12 cellular contexts compared by ENCODE assay signal in the genomic region with DNA sequence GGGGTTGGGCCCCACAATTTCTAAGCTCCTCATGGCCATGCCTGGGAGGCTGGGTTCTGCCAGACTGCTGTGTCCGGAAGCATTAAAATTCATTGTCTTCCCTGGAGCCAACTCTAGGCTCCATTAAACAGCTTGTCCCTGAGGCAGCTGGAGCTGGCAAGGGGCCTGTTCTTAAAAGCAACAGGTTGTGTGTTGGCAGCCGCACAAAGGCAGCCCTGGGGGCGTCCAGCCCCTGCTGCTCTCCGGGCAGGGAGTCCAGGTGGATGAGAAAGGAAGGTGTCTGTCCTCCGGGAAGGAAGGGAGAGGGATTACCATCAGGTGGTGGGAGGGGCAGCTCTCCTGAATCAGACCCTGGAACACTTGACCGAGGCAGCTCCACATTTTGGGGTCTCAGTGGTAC.
DNase-seq lines count a peak whose midpoint lies in the region; ATAC-seq and TF ChIP-seq lines count a peak whose summit lies in the region.
"Had no signal": no experiment of that assay in that cellular context is flagged by ENCODE, and none has a peak within 500 bp of the region (broad histone marks: within the 10 kb centered on the region; RNA-seq: fewer than 3 reads in every experiment).

No MANE protein-coding gene starts in this region.

- H3K27ac ChIP-seq in mammary epithelial cell (ENCODE audit: insufficient read depth, low read depth, low read length) (no peak overlapping the region), dorsolateral prefrontal cortex (no peak overlapping the region)
- H3K27ac ChIP-seq: KMS-11, transverse colon had no signal

- no peaks in the 10 kb centered on the region for H3K9me3 ChIP-seq in mammary epithelial cell (replicated peaks; ENCODE audit: insufficient read depth, low read length)
- H3K9me3 ChIP-seq: transverse colon had no signal

- no peaks in the 10 kb centered on the region for H3K4me1 ChIP-seq in mammary epithelial cell (ENCODE audit: insufficient read depth, low read length)

- peaks cover 41% of the 10 kb centered on the region for H3K79me2 ChIP-seq in mammary epithelial cell (ENCODE audit: insufficient read depth, low read length)

- BruUV-seq in MCF 10A (replicated peaks; lab: Mats Ljungman, UMichigan) (no TSS peak), mammary epithelial cell (replicated peaks; lab: Mats Ljungman, UMichigan) (no TSS peak)

- ATAC-seq in GM19035 (IDR thresholded peaks at IDR 0.05; ENCODE audit: unreplicated experiment): no peak

- H3K36me3 Mint-ChIP-seq in MCF 10A (ENCODE audit: insufficient read depth, unreplicated experiment): no peaks in the 10 kb centered on the region
- peaks cover 55% of the 10 kb centered on the region for H3K36me3 Mint-ChIP-seq in T-helper 2 cell treated with Interferon-gamma antibody and Interleukin-4, amounts not matched to agents 5 μg/mL and 100 μg/mL, for 36 hours (ENCODE audit: low read depth)

- POLR2A ChIA-PET in MCF 10A (lab: Yijun Ruan, JAX): interaction anchor here (0.6 to 0.7 kb wide), 2 partner anchors 36 to 372 kb away, joined by 3 to 4 read pairs; no protein-coding TSS in a partner anchor

- CTCF ChIA-PET in MCF 10A (lab: Yijun Ruan, JAX) (no interaction called here), mammary epithelial cell (lab: Charles Lee; ENCODE audit: low non-redundant PET) (interaction anchor here (0.6 kb wide), 1 partner anchor 173 kb away, joined by 7 read pairs; no protein-coding TSS in a partner anchor)

- no peaks in the 10 kb centered on the region for H4K20me1 ChIP-seq in mammary epithelial cell (ENCODE audit: insufficient read depth, low read length)

- no peak overlapping the region for H3K4me2 ChIP-seq in mammary epithelial cell (ENCODE audit: insufficient read depth, low read depth, low read length)
- H3K4me2 ChIP-seq: KMS-11 had no signal

- H3K36me3 ChIP-seq in mammary epithelial cell (ENCODE audit: insufficient read depth, low read length): no peaks in the 10 kb centered on the region
- H3K36me3 ChIP-seq: transverse colon had no signal

- DNase-seq in MCF 10A (ENCODE audit: unreplicated experiment) (peak; percentile 62), mammary epithelial cell (no peak), NCI-H2171 (lab: John Stamatoyannopoulos, UW) (peak; percentile 68), iPS-NIHi11 (ENCODE audit: low spot score) (peak; percentile 26), dorsolateral prefrontal cortex (no peak), NK-92 (lab: John Stamatoyannopoulos, UW; ENCODE audit: unreplicated experiment) (no peak)
- DNase-seq in T-helper 2 cell treated with Interferon-gamma antibody and Interleukin-4, amounts not matched to agents 5 μg/mL and 100 μg/mL, for 36 hours (ENCODE audit: low spot score): no peak
- DNase-seq: DMS53, posterior cingulate gyrus, transverse colon had no signal

- no peak overlapping the region for H3K9ac ChIP-seq in mammary epithelial cell (ENCODE audit: insufficient read depth, low read length)
- H3K9ac ChIP-seq: KMS-11 had no signal

- intact Hi-C loops in MCF 10A (cut with micrococcal nuclease) (no loop called here), mammary epithelial cell (cut with micrococcal nuclease) (no loop called here), dorsolateral prefrontal cortex (cut with DNase I) (no loop called here)

- no peak overlapping the region for H2AFZ ChIP-seq in mammary epithelial cell (ENCODE audit: low read depth, low read length)

- WGBS in mammary epithelial cell (ENCODE audit: low coverage, missing lambda C conversion rate): 11% methylated on average over 6 of the region's 6 CpGs

- no peak overlapping the region for H3K4me3 Mint-ChIP-seq in MCF 10A (ENCODE audit: unreplicated experiment)
- H3K4me3 Mint-ChIP-seq in T-helper 2 cell treated with Interferon-gamma antibody and Interleukin-4, amounts not matched to agents 5 μg/mL and 100 μg/mL, for 36 hours: no peak overlapping the region

- H3K9me3 Mint-ChIP-seq in MCF 10A (ENCODE audit: unreplicated experiment): no peaks in the 10 kb centered on the region
- H3K9me3 Mint-ChIP-seq in T-helper 2 cell treated with Interferon-gamma antibody and Interleukin-4, amounts not matched to agents 5 μg/mL and 100 μg/mL, for 36 hours: peaks cover 16% of the 10 kb centered on the region

- dilution Hi-C loops in mammary epithelial cell (cut with HindIII; ENCODE audit: low sequenced_read_pairs): no loop called here

- in situ Hi-C loops in mammary epithelial cell (cut with MboI; ENCODE audit: low sequenced_read_pairs in 2 of 2): no loop called here

- TF ChIP-seq CTCF in MCF 10A (IDR thresholded peaks at IDR 0.05; ENCODE audit: unreplicated experiment): no peak
- no peak for TF ChIP-seq CTCF in mammary epithelial cell (conservative IDR thresholded peaks at IDR 0.05 in 1 of 2, IDR thresholded peaks at IDR 0.05 in 1 of 2; ENCODE audit: extremely low read depth in 1 of 2, insufficient read depth in 1 of 2, low read depth in 1 of 2, low read length in 2 of 2)
- no peak for TF ChIP-seq CTCF in dorsolateral prefrontal cortex (IDR thresholded peaks at IDR 0.05 in 54 of 56, conservative IDR thresholded peaks at IDR 0.05 in 2 of 56; ENCODE audit: low read depth in 1 of 56, partially characterized antibody in 56 of 56)

- H3K4me3 ChIP-seq in mammary epithelial cell (replicated peaks in 1 of 3; ENCODE audit: insufficient read depth in 1 of 3, low read depth in 2 of 3, low read length in 3 of 3) (no peak overlapping the region), dorsolateral prefrontal cortex (no peak overlapping the region)
- H3K4me3 ChIP-seq: transverse colon had no signal

- peaks cover 4% of the 10 kb centered on the region for H3K4me1 Mint-ChIP-seq in MCF 10A (ENCODE audit: insufficient read depth, unreplicated experiment)
- H3K4me1 Mint-ChIP-seq in T-helper 2 cell treated with Interferon-gamma antibody and Interleukin-4, amounts not matched to agents 5 μg/mL and 100 μg/mL, for 36 hours (ENCODE audit: low read depth): peaks cover 42% of the 10 kb centered on the region

- H3K27me3 Mint-ChIP-seq in MCF 10A (ENCODE audit: insufficient read depth, unreplicated experiment): no peaks in the 10 kb centered on the region
- no peaks in the 10 kb centered on the region for H3K27me3 Mint-ChIP-seq in T-helper 2 cell treated with Interferon-gamma antibody and Interleukin-4, amounts not matched to agents 5 μg/mL and 100 μg/mL, for 36 hours (ENCODE audit: low read depth)

- no peaks in the 10 kb centered on the region for H3K27me3 ChIP-seq in mammary epithelial cell (ENCODE audit: insufficient read depth, low read length)
- H3K27me3 ChIP-seq in dorsolateral prefrontal cortex: no peaks in the 10 kb centered on the region
- H3K27me3 ChIP-seq: transverse colon had no signal

- no peak overlapping the region for H3K27ac Mint-ChIP-seq in MCF 10A (ENCODE audit: low read depth, unreplicated experiment)
- no peak overlapping the region for H3K27ac Mint-ChIP-seq in T-helper 2 cell treated with Interferon-gamma antibody and Interleukin-4, amounts not matched to agents 5 μg/mL and 100 μg/mL, for 36 hours

Comparison
In these comparisons a context has a peak if more than half of its experiments do, and no peak if none do; other contexts are left out.
1. DNase-seq: peak in MCF 10A (single experiment), NCI-H2171 (single experiment) and iPS-NIHi11 (single experiment); none in mammary epithelial cell (single experiment), dorsolateral prefrontal cortex (0 of 10), T-helper 2 cell treated with Interferon-gamma antibody and Interleukin-4, amounts not matched to agents 5 μg/mL and 100 μg/mL, for 36 hours (single experiment) and NK-92 (single experiment).